Comparison of ENCODE assay signal across 1 cellular context in genomic region chr12:12546314-12546772, GRCh38.
TF ChIP-seq lines count a peak whose summit lies in the region.

No MANE protein-coding gene starts in this region.

TF ChIP-seq in HepG2, 621 proteins besides CTCF, POLR2A, EP300 and RAD21 (continued from another document and continues in another):
- no peak for TF ChIP-seq ZNF276 (CRISPR knock-in tag; IDR thresholded peaks at IDR 0.05; ENCODE audit: low read depth)
- TF ChIP-seq ADNP (CRISPR knock-in tag; IDR thresholded peaks at IDR 0.05) = no peak
- no peak for TF ChIP-seq GATAD1 (CRISPR knock-in tag; IDR thresholded peaks at IDR 0.05)
- TF ChIP-seq FOSL1 (CRISPR knock-in tag; IDR thresholded peaks at IDR 0.05; ENCODE audit: borderline replicate concordance) = peak; percentile 75
- TF ChIP-seq ZBTB33 (CRISPR knock-in tag; IDR thresholded peaks at IDR 0.05) = peak; percentile 13; the same call in 1 of the 2 replicates
- no peak for TF ChIP-seq SUZ12 (IDR thresholded peaks at IDR 0.05; ENCODE audit: low read depth, low read length)
- peak; percentile 90; the same call in 1 of the 2 replicates for TF ChIP-seq TBX3 (IDR thresholded peaks at IDR 0.05; ENCODE audit: borderline replicate concordance)
- no peak for TF ChIP-seq CENPT (CRISPR knock-in tag; IDR thresholded peaks at IDR 0.05; ENCODE audit: low read depth)
- no peak for TF ChIP-seq TP53 (CRISPR knock-in tag; conservative IDR thresholded peaks at IDR 0.05)
- peak; percentile 98 for TF ChIP-seq ARID5B (CRISPR knock-in tag; IDR thresholded peaks at IDR 0.05)
- TF ChIP-seq RBAK (CRISPR knock-in tag; IDR thresholded peaks at IDR 0.05) = peak; percentile 84
- TF ChIP-seq KDM2A (CRISPR knock-in tag; IDR thresholded peaks at IDR 0.05; ENCODE audit: borderline replicate concordance, low read depth) = no peak
- no peak for TF ChIP-seq GZF1 (CRISPR knock-in tag; IDR thresholded peaks at IDR 0.05)
- TF ChIP-seq NCOA5 (CRISPR knock-in tag; IDR thresholded peaks at IDR 0.05) = no peak
- no peak for TF ChIP-seq CBX2 (IDR thresholded peaks at IDR 0.05; ENCODE audit: low read depth, low read length)
- TF ChIP-seq CBX2 (CRISPR knock-in tag; IDR thresholded peaks at IDR 0.05; ENCODE audit: low read depth) = no peak
- TF ChIP-seq MBNL3 (CRISPR knock-in tag; conservative IDR thresholded peaks at IDR 0.05) = no peak
- TF ChIP-seq ESRRA (CRISPR knock-in tag; IDR thresholded peaks at IDR 0.05; ENCODE audit: low read depth) = no peak; the same call in 1 of the 2 replicates
- TF ChIP-seq CREB3 (CRISPR knock-in tag; IDR thresholded peaks at IDR 0.05) = 0 out of 2 replicates have a peak, but pooled peaks have one; percentile 50
- no peak for TF ChIP-seq ZNF761 (CRISPR knock-in tag; conservative IDR thresholded peaks at IDR 0.05)
- no peak for TF ChIP-seq SP1 (IDR thresholded peaks at IDR 0.05)
- no peak for TF ChIP-seq SP1 (CRISPR knock-in tag; IDR thresholded peaks at IDR 0.05)
- TF ChIP-seq JUND (CRISPR knock-in tag; IDR thresholded peaks at IDR 0.05) = peak; percentile 75; the same call in 1 of the 2 replicates
- peak; percentile 53; the same call in 1 of the 2 replicates for TF ChIP-seq ZNF564 (CRISPR knock-in tag; IDR thresholded peaks at IDR 0.05)
- TF ChIP-seq ZNF326 (CRISPR knock-in tag; IDR thresholded peaks at IDR 0.05; ENCODE audit: borderline replicate concordance) = no peak
- TF ChIP-seq PHF20 (CRISPR knock-in tag; IDR thresholded peaks at IDR 0.05) = no peak
- peak; percentile 49; the same call in 1 of the 2 replicates for TF ChIP-seq MYPOP (CRISPR knock-in tag; IDR thresholded peaks at IDR 0.05)
- no peak for TF ChIP-seq ZFP36 (IDR thresholded peaks at IDR 0.05; ENCODE audit: borderline replicate concordance, low read depth, low read length, partially characterized antibody)
- peak; percentile 88 for TF ChIP-seq RXRB (CRISPR knock-in tag; IDR thresholded peaks at IDR 0.05; ENCODE audit: borderline replicate concordance)
- TF ChIP-seq ZNF841 (CRISPR knock-in tag; IDR thresholded peaks at IDR 0.05; ENCODE audit: borderline replicate concordance) = no peak
- peak; percentile 81 for TF ChIP-seq DNMT3B (CRISPR knock-in tag; conservative IDR thresholded peaks at IDR 0.05)
- peak; percentile 60; the same call in 1 of the 2 replicates for TF ChIP-seq ZNF772 (CRISPR knock-in tag; IDR thresholded peaks at IDR 0.05)
- peak; percentile 99 for TF ChIP-seq ISL2 (CRISPR knock-in tag; IDR thresholded peaks at IDR 0.05)
- peak; percentile 48; the same call in 1 of the 2 replicates for TF ChIP-seq ZNF652 (CRISPR knock-in tag; IDR thresholded peaks at IDR 0.05; ENCODE audit: borderline replicate concordance, low read depth)
- no peak for TF ChIP-seq ZNF839 (CRISPR knock-in tag; IDR thresholded peaks at IDR 0.05; ENCODE audit: borderline replicate concordance)
- TF ChIP-seq HOXA5 (CRISPR knock-in tag; IDR thresholded peaks at IDR 0.05) = peak; percentile 60; the same call in 1 of the 2 replicates
- TF ChIP-seq ZNF136 (CRISPR knock-in tag; IDR thresholded peaks at IDR 0.05; ENCODE audit: low read depth) = no peak
- peak; percentile 75; the same call in 1 of the 2 replicates for TF ChIP-seq ZKSCAN8 (CRISPR knock-in tag; IDR thresholded peaks at IDR 0.05; ENCODE audit: borderline replicate concordance)
- TF ChIP-seq RFXANK (CRISPR knock-in tag; IDR thresholded peaks at IDR 0.05) = 0 out of 2 replicates have a peak, but pooled peaks have one; percentile 25
- TF ChIP-seq PRMT3 (CRISPR knock-in tag; IDR thresholded peaks at IDR 0.05; ENCODE audit: borderline replicate concordance, low read depth) = no peak
- TF ChIP-seq ZNF768 (CRISPR knock-in tag; IDR thresholded peaks at IDR 0.05) = no peak
- no peak for TF ChIP-seq HNRNPH1 (optimal IDR thresholded peaks at IDR 0.05; ENCODE audit: low read depth, low read length)
- TF ChIP-seq TRAFD1 (CRISPR knock-in tag; IDR thresholded peaks at IDR 0.05; ENCODE audit: borderline replicate concordance) = no peak
- no peak for TF ChIP-seq ZNF441 (CRISPR knock-in tag; IDR thresholded peaks at IDR 0.05; ENCODE audit: borderline replicate concordance)
- TF ChIP-seq PRDM4 (CRISPR knock-in tag; IDR thresholded peaks at IDR 0.05; ENCODE audit: borderline replicate concordance) = no peak
- TF ChIP-seq HBP1 (CRISPR knock-in tag; IDR thresholded peaks at IDR 0.05; ENCODE audit: low read depth) = 0 out of 2 replicates have a peak, but pooled peaks have one; percentile 74
- TF ChIP-seq ZNF788 (CRISPR knock-in tag; IDR thresholded peaks at IDR 0.05; ENCODE audit: borderline replicate concordance) = no peak
- TF ChIP-seq ZNF572 (CRISPR knock-in tag; IDR thresholded peaks at IDR 0.05) = no peak
- TF ChIP-seq ZNF720 (CRISPR knock-in tag; IDR thresholded peaks at IDR 0.05) = no peak
- no peak for TF ChIP-seq HES4 (CRISPR knock-in tag; IDR thresholded peaks at IDR 0.05; ENCODE audit: borderline replicate concordance)
- no peak for TF ChIP-seq RARG (CRISPR knock-in tag; IDR thresholded peaks at IDR 0.05; ENCODE audit: low read depth)
- TF ChIP-seq SNAPC2 (CRISPR knock-in tag; IDR thresholded peaks at IDR 0.05) = no peak
- TF ChIP-seq TFAP4 (IDR thresholded peaks at IDR 0.05; ENCODE audit: borderline replicate concordance, low read depth) = peak; percentile 88; the same call in 1 of the 2 replicates
